8 cellular contexts compared by ENCODE assay signal in genomic region chr15:41282980-41283652, GRCh38. TPM values are rescaled to one million over a fixed set of nuclear protein-coding genes. Genes with fewer than 3 reads are reported as not detected.
A peak's percentile ranks its signal among the peaks of the same experiment; 100 is the strongest.
DNase-seq lines count a peak whose midpoint lies in the region; ATAC-seq and TF ChIP-seq lines count a peak whose summit lies in the region.
"Not testable (repeated sequence)": the region's sequence is repeated elsewhere in the genome, so short reads cannot be mapped to it uniquely, and the experiment has no call there.

No MANE protein-coding gene starts in this region.

- H3K4me1 Mint-ChIP-seq in activated CD4-positive, alpha-beta T cell treated with anti-CD3 and anti-CD28 coated beads for 36 hours: peaks cover 35% of the 10 kb centered on the region
- peaks cover 48% of the 10 kb centered on the region for H3K4me1 Mint-ChIP-seq in brain
- H3K4me1 Mint-ChIP-seq in progenitor cell of endocrine pancreas (ENCODE audit: low read depth): peaks cover 15% of the 10 kb centered on the region

- peak overlapping the region; percentile 86; the same call in 1 of the 2 replicates for H3K9ac ChIP-seq in ES-I3 (ENCODE audit: low read depth, low read length)

- H3K27me3 Mint-ChIP-seq in activated CD4-positive, alpha-beta T cell treated with anti-CD3 and anti-CD28 coated beads for 36 hours; brain; progenitor cell of endocrine pancreas: not testable (repeated sequence)

- peak overlapping the region; percentile 93 for H3K27ac Mint-ChIP-seq in activated CD4-positive, alpha-beta T cell treated with anti-CD3 and anti-CD28 coated beads for 36 hours
- H3K27ac Mint-ChIP-seq in brain (peak overlapping the region; percentile 95 to 99 (median 98)), progenitor cell of endocrine pancreas (peak overlapping the region; percentile 95)

- H3K27ac ChIP-seq in lung (ENCODE audit: low read depth in 1 of 2, low read length in 1 of 2) (peak overlapping the region; percentile 60 to 84), upper lobe of left lung (peak overlapping the region; percentile 79 to 98 (median 92))

- not testable (repeated sequence) for TF ChIP-seq POLR2A in upper lobe of left lung (IDR thresholded peaks at IDR 0.05)

- peaks cover 41% of the 10 kb centered on the region for H3K36me3 Mint-ChIP-seq in activated CD4-positive, alpha-beta T cell treated with anti-CD3 and anti-CD28 coated beads for 36 hours (ENCODE audit: low read depth)
- peaks cover 52% of the 10 kb centered on the region for H3K36me3 Mint-ChIP-seq in brain
- peaks cover 29% of the 10 kb centered on the region for H3K36me3 Mint-ChIP-seq in progenitor cell of endocrine pancreas (ENCODE audit: insufficient read depth)

- not testable (repeated sequence) for H3K27me3 ChIP-seq in lung (ENCODE audit: control insufficient read depth, insufficient read depth); upper lobe of left lung

- peak overlapping the region; percentile 90 for H3K4me3 Mint-ChIP-seq in activated CD4-positive, alpha-beta T cell treated with anti-CD3 and anti-CD28 coated beads for 36 hours
- H3K4me3 Mint-ChIP-seq in brain: peak overlapping the region; percentile 94 to 100 (median 99)
- H3K4me3 Mint-ChIP-seq in progenitor cell of endocrine pancreas (ENCODE audit: low read depth): peak overlapping the region; percentile 99

- POLR2A ChIA-PET in activated CD4-positive, alpha-beta T cell treated with anti-CD3 and anti-CD28 coated beads for 36 hours (lab: Charles Lee): interaction anchor here (0.7 to 1.9 kb wide), 5 partner anchors 50 to 1364 kb away, joined by 3 to 8 read pairs (median 4); partner anchors contain the start of genes CHP1, EXD1, NUSAP1 and OIP5

- not testable (repeated sequence) for TF ChIP-seq EP300 in upper lobe of left lung (IDR thresholded peaks at IDR 0.05)

- H3K9me3 Mint-ChIP-seq in activated CD4-positive, alpha-beta T cell treated with anti-CD3 and anti-CD28 coated beads for 36 hours (ENCODE audit: low read depth); brain; progenitor cell of endocrine pancreas (ENCODE audit: low read depth): not testable (repeated sequence)

- H3K4me3 ChIP-seq in fibroblast of pulmonary artery (replicated peaks; ENCODE audit: low read depth, low read length) (peak overlapping the region; percentile 97), upper lobe of left lung (peak overlapping the region; percentile 11 to 99 (median 76))
- not testable (repeated sequence) for H3K4me3 ChIP-seq in lung

- not testable (repeated sequence) for TF ChIP-seq CTCF in brain (conservative IDR thresholded peaks at IDR 0.05); fibroblast of pulmonary artery (IDR thresholded peaks at IDR 0.05; ENCODE audit: low read length, missing control alignments); lung (IDR thresholded peaks at IDR 0.05; ENCODE audit: control extremely low read depth, extremely low read depth); progenitor cell of endocrine pancreas (IDR thresholded peaks at IDR 0.05; ENCODE audit: unreplicated experiment); upper lobe of left lung (IDR thresholded peaks at IDR 0.05)

- peak; percentile 82 for DNase-seq in NAMALWA (ENCODE audit: low spot score)
- not testable (repeated sequence) for DNase-seq in activated CD4-positive, alpha-beta T cell treated with anti-CD3 and anti-CD28 coated beads for 36 hours; fibroblast of pulmonary artery (ENCODE audit: low read depth); lung (ENCODE audit: low spot score); progenitor cell of endocrine pancreas (ENCODE audit: low spot score, unreplicated experiment); upper lobe of left lung

- intact Hi-C loops in activated CD4-positive, alpha-beta T cell treated with anti-CD3 and anti-CD28 coated beads for 36 hours (cut with DNase I, micrococcal nuclease): loop anchor here (1.0 to 10.0 kb wide), 10 partner anchors 49 to 389 kb away; partner anchors contain the start of genes INO80 (in 2 of the 2), NUSAP1 (in 2 of the 2), OIP5 (in 2 of the 2) and CHAC1 (in 1 of the 2)

- WGBS in lung, 2 donors: 50 to 63% methylated on average over 19 of the region's 19 CpGs
- 41 to 52% methylated on average over 19 of the region's 19 CpGs for WGBS in upper lobe of left lung, 2 donors

- not testable (repeated sequence) for H3K9me3 ChIP-seq in ES-I3 (ENCODE audit: control insufficient read depth, insufficient read depth, low read length); lung (ENCODE audit: control insufficient read depth in 2 of 2, insufficient read depth in 1 of 2, low read length in 1 of 2); upper lobe of left lung

- ATAC-seq in activated CD4-positive, alpha-beta T cell treated with anti-CD3 and anti-CD28 coated beads for 36 hours; lung (ENCODE audit: insufficient read depth, low FRiP score); upper lobe of left lung (ENCODE audit: low FRiP score in 2 of 2): not testable (repeated sequence)

- not testable (repeated sequence) for H3K4me1 ChIP-seq in ES-I3 (ENCODE audit: insufficient read depth, low read length)
- H3K4me1 ChIP-seq in lung (ENCODE audit: control insufficient read depth in 2 of 2, insufficient read depth in 2 of 2, low read length in 2 of 2) (peaks cover 6 to 13% of the 10 kb centered on the region in 2 donors), upper lobe of left lung (peaks cover 13 to 34% (median 29%) of the 10 kb centered on the region in 4 donors)

- CTCF ChIA-PET in activated CD4-positive, alpha-beta T cell treated with anti-CD3 and anti-CD28 coated beads for 36 hours (lab: Charles Lee): interaction anchor here (0.8 to 1.2 kb wide), 2 partner anchors 52 to 379 kb away, joined by 4 read pairs; partner anchors contain the start of gene CHP1

- H3K36me3 ChIP-seq in ES-I3 (ENCODE audit: insufficient read depth, low read length): peaks cover 22% of the 10 kb centered on the region; the same call in 1 of the 2 replicates
- peaks cover 15 to 18% of the 10 kb centered on the region in 2 donors for H3K36me3 ChIP-seq in lung (ENCODE audit: control insufficient read depth in 2 of 2, insufficient read depth in 2 of 2, low read length in 2 of 2)
- peaks cover 14 to 47% (median 28%) of the 10 kb centered on the region in 4 donors for H3K36me3 ChIP-seq in upper lobe of left lung

RNA-seq across cellular contexts. Expression of gene OIP5, which starts 49.3 kb away (rescaled TPM):
- 10 to 100 TPM; 11.5 to 14.0 TPM for total RNA-seq in activated CD4-positive, alpha-beta T cell treated with anti-CD3 and anti-CD28 coated beads for 36 hours
- polyA plus RNA-seq in brain (ENCODE audit: insufficient read depth, low read depth, low replicate concordance) (9.2 TPM), lung (1 to 10 TPM in 1 of 2 donors, under 1 TPM in 1; 0.47 to 1.2 TPM)
- total RNA-seq in lung (1 to 10 TPM in 1 of 2 donors, under 1 TPM in 1; 0.71 to 1.5 TPM), progenitor cell of endocrine pancreas (9.5 and 9.7 TPM in 2 replicates), upper lobe of left lung (1 to 10 TPM in 2 of 6 donors, under 1 TPM in 1, not detected in 3; 0.46 to 1.1 (median 1.1) TPM)

RNA-seq across cellular contexts. Expression of gene NUSAP1, which starts 49.6 kb away (rescaled TPM):
- 100 to 1,000 TPM; 179 to 206 TPM for total RNA-seq in activated CD4-positive, alpha-beta T cell treated with anti-CD3 and anti-CD28 coated beads for 36 hours
- polyA plus RNA-seq in brain (ENCODE audit: insufficient read depth, low read depth, low replicate concordance): 158 TPM
- 10 to 100 TPM in 1 of 2 donors, 1 to 10 TPM in 1; 6.5 to 24.1 TPM for total RNA-seq in lung
- polyA plus RNA-seq in lung: 1 to 10 TPM; 3.7 to 6.5 TPM
- 63.9 and 69.2 TPM in 2 replicates for total RNA-seq in progenitor cell of endocrine pancreas
- total RNA-seq in upper lobe of left lung: 10 to 100 TPM in 2 of 6 donors, 1 to 10 TPM in 4; 6.8 to 22.0 (median 8.3) TPM

RNA-seq across cellular contexts. Expression of gene CHP1, which starts 52.0 kb away (rescaled TPM):
- 10 to 100 TPM; 32.7 to 34.5 TPM for total RNA-seq in activated CD4-positive, alpha-beta T cell treated with anti-CD3 and anti-CD28 coated beads for 36 hours
- polyA plus RNA-seq in brain (ENCODE audit: insufficient read depth, low read depth, low replicate concordance) (33.4 TPM), lung (10 to 100 TPM; 73.3 to 78.9 TPM)
- total RNA-seq in lung (100 to 1,000 TPM; 124 to 167 TPM), progenitor cell of endocrine pancreas (89.3 and 89.6 TPM in 2 replicates), upper lobe of left lung (100 to 1,000 TPM; 130 to 264 (median 200) TPM)

RNA-seq across cellular contexts. Expression of gene EXD1, which starts 52.6 kb away (rescaled TPM):
- total RNA-seq in activated CD4-positive, alpha-beta T cell treated with anti-CD3 and anti-CD28 coated beads for 36 hours: not detected
- polyA plus RNA-seq in brain (ENCODE audit: insufficient read depth, low read depth, low replicate concordance): 0.10 TPM
- under 1 TPM in 1 of 2 donors, not detected in 1; 0.15 TPM for total RNA-seq in lung
- under 1 TPM; 0.04 to 0.05 TPM for polyA plus RNA-seq in lung
- total RNA-seq in progenitor cell of endocrine pancreas: not detected in 2 replicates
- under 1 TPM in 2 of 6 donors, not detected in 4; 0.09 to 0.30 TPM for total RNA-seq in upper lobe of left lung
